In genomic region chr1:210456731-210457130, GRCh38 we compare ENCODE assay signal across 19 cellular contexts.
DNase-seq lines count a peak whose midpoint lies in the region; ATAC-seq, FAIRE-seq and TF ChIP-seq lines count a peak whose summit lies in the region.
"Had no signal": no experiment of that assay in that cellular context is flagged by ENCODE, and none has a peak within 500 bp of the region (broad histone marks: within the 10 kb centered on the region; RNA-seq: fewer than 3 reads in every experiment).

No MANE protein-coding gene starts in this region.

- RAD21 ChIA-PET in GM12878 (lab: Charles Lee; ENCODE audit: unreplicated experiment) = interaction anchor here (0.6 to 1.0 kb wide), 3 partner anchors 8 to 190 kb away, joined by 3 read pairs; no protein-coding TSS in a partner anchor

- peak; percentile 29 for ATAC-seq in GM12878
- no peak for ATAC-seq in mucosa of descending colon
- ATAC-seq in HG03354 (IDR thresholded peaks at IDR 0.05; ENCODE audit: poor library complexity, severe bottlenecking, unreplicated experiment) = no peak
- ATAC-seq: GM23338, HepG2 had no signal

- H3K9ac ChIP-seq in GM12878 (ENCODE audit: control insufficient read depth, insufficient read depth, low read length) = no peak overlapping the region

- no peak overlapping the region for H3K27ac ChIP-seq in GM12878 (ENCODE audit: control insufficient read depth, insufficient read depth)
- H3K27ac ChIP-seq in osteoblast (ENCODE audit: low read depth, low read length) = no peak overlapping the region
- H3K27ac ChIP-seq: 22Rv1 had no signal

- H3K4me1 ChIP-seq in GM12878 (ENCODE audit: control insufficient read depth, insufficient read depth, low read length) = no peaks in the 10 kb centered on the region
- H3K4me1 ChIP-seq in osteoblast (ENCODE audit: insufficient read depth, low read length) = no peaks in the 10 kb centered on the region
- H3K4me1 ChIP-seq in mucosa of descending colon (ENCODE audit: low read depth) = no peaks in the 10 kb centered on the region
- H3K4me1 ChIP-seq: Caco-2 had no signal

- SMC1A ChIA-PET in GM12878 (lab: Charles Lee; ENCODE audit: uncharacterized antibody, unreplicated experiment) = interaction anchor here (1.0 to 1.8 kb wide), 4 partner anchors 10 to 130 kb away, joined by 3 to 7 read pairs (median 4); no protein-coding TSS in a partner anchor

- H3K4me2 ChIP-seq in GM12878 (ENCODE audit: control insufficient read depth, insufficient read depth) (no peak overlapping the region), osteoblast (ENCODE audit: insufficient read depth, low read length) (no peak overlapping the region)
- H3K4me2 ChIP-seq: GM23338 had no signal

- FAIRE-seq in GM12878 (lab: Jason Lieb, UNC) = no peak
- FAIRE-seq: G401.6, GM12892, HepG2, HTR-8/SVneo had no signal

- H3K9me3 ChIP-seq in GM12878 (replicated peaks; ENCODE audit: control insufficient read depth, insufficient read depth, low read length) (no peaks in the 10 kb centered on the region), osteoblast (ENCODE audit: low read depth, low read length) (no peaks in the 10 kb centered on the region), mucosa of descending colon (no peaks in the 10 kb centered on the region)
- H3K9me3 ChIP-seq: Caco-2 had no signal

- TF ChIP-seq CTCF in GM12878 (IDR thresholded peaks at IDR 0.05 in 2 of 3, conservative IDR thresholded peaks at IDR 0.05 in 1 of 3; ENCODE audit: control insufficient read depth in 2 of 3, extremely low read depth in 1 of 3, insufficient read depth in 1 of 3, low read depth in 3 of 3, low read length in 3 of 3) (no peak), osteoblast (IDR thresholded peaks at IDR 0.05; ENCODE audit: extremely low read depth, low read depth, low read length) (no peak), mucosa of descending colon (IDR thresholded peaks at IDR 0.05) (no peak)

- BruUV-seq in GM12878 (replicated peaks; lab: Mats Ljungman, UMichigan) = no TSS peak

- intact Hi-C loops in GM12878 (cut with micrococcal nuclease; ENCODE audit: unreplicated experiment) = no loop called here
- intact Hi-C loops in mucosa of descending colon (cut with DNase I, micrococcal nuclease) = no loop called here

- in situ Hi-C loops in GM12878 (cut with MboI) = no loop called here

- TF ChIP-seq POLR2A in GM12878 (IDR thresholded peaks at IDR 0.05; ENCODE audit: low read depth, low read length) = no peak

- POLR2A ChIA-PET in GM12878 (lab: Charles Lee) = no interaction called here

- DNase-seq in DMS 273 (lab: John Stamatoyannopoulos, UW; ENCODE audit: unreplicated experiment) (peak; percentile 51), DMS 273 treated with DMSO at 0.1 percent for 48 hours (lab: John Stamatoyannopoulos, UW) (no peak), CD1c-positive myeloid dendritic cell (ENCODE audit: extremely low spot score) (peak; percentile 9), GM12878 (ENCODE audit: low read depth, low spot score) (no peak), osteoblast (ENCODE audit: insufficient read length, low spot score, missing footprints) (peak; percentile 13), mucosa of descending colon (no peak), activated gamma-delta T cell (lab: John Stamatoyannopoulos, UW) (no peak)
- DNase-seq: Caco-2; CD8-positive, alpha-beta memory T cell; DMS79; EL; H7 had no signal

- WGBS in GM12878 (ENCODE audit: insufficient coverage, insufficient replicate concordance, low lambda C conversion rate, missing lambda C conversion rate) = 19% methylated on average over 4 of the region's 4 CpGs

- no peak for TF ChIP-seq RAD21 in GM12878 (IDR thresholded peaks at IDR 0.05; ENCODE audit: insufficient read depth, low read depth, low read length)

- no peak for TF ChIP-seq EP300 in GM12878 (IDR thresholded peaks at IDR 0.05; ENCODE audit: borderline replicate concordance in 1 of 2, control insufficient read depth in 1 of 2, low read depth in 2 of 2, low read length in 2 of 2)

- H3K4me3 ChIP-seq in GM12878 (no peak overlapping the region), osteoblast (ENCODE audit: insufficient read depth, low read length) (no peak overlapping the region), mucosa of descending colon (no peak overlapping the region)
- H3K4me3 ChIP-seq: GM23338 had no signal

- H3K36me3 ChIP-seq in GM12878 (ENCODE audit: control insufficient read depth in 2 of 2, insufficient read depth in 2 of 2, low read length in 1 of 2) = no peaks in the 10 kb centered on the region
- H3K36me3 ChIP-seq in osteoblast (ENCODE audit: insufficient read depth, low read length) = no peaks in the 10 kb centered on the region
- no peaks in the 10 kb centered on the region for H3K36me3 ChIP-seq in mucosa of descending colon (ENCODE audit: low read depth)

- CTCF ChIA-PET in GM12878 (lab: Yijun Ruan, JAX) = interaction anchor here (1.2 to 2.1 kb wide), 3 partner anchors 8 to 50 kb away, joined by 3 to 10 read pairs (median 5); no protein-coding TSS in a partner anchor

- no peaks in the 10 kb centered on the region; a peak in 1 of 4 replicates for H3K27me3 ChIP-seq in GM12878 (replicated peaks in 1 of 2; ENCODE audit: control insufficient read depth in 2 of 2, insufficient read depth in 2 of 2, low read length in 1 of 2)
- no peaks in the 10 kb centered on the region for H3K27me3 ChIP-seq in osteoblast (ENCODE audit: insufficient read depth, low read length)

- H3K79me2 ChIP-seq in GM12878 (ENCODE audit: control insufficient read depth, insufficient read depth, low read length) (no peaks in the 10 kb centered on the region), osteoblast (ENCODE audit: insufficient read depth, low read length) (no peaks in the 10 kb centered on the region)

- H2AFZ ChIP-seq in GM12878 (ENCODE audit: control insufficient read depth, low read depth, low read length) (no peak overlapping the region), osteoblast (ENCODE audit: low read length) (no peak overlapping the region)
- H2AFZ ChIP-seq: GM23338 had no signal

- H4K20me1 ChIP-seq in GM12878 (ENCODE audit: control insufficient read depth, insufficient read depth) (no peaks in the 10 kb centered on the region), osteoblast (ENCODE audit: insufficient read depth, low read length) (no peaks in the 10 kb centered on the region)

TF ChIP-seq in GM12878, 131 proteins besides CTCF, POLR2A, EP300 and RAD21 (continues in another document):
- no peak for TF ChIP-seq FOXK2 (IDR thresholded peaks at IDR 0.05)
- TF ChIP-seq BMI1 (IDR thresholded peaks at IDR 0.05; ENCODE audit: borderline replicate concordance) = no peak
- no peak for TF ChIP-seq TCF7 (IDR thresholded peaks at IDR 0.05; ENCODE audit: borderline replicate concordance)
- no peak for TF ChIP-seq IRF5 (IDR thresholded peaks at IDR 0.05; ENCODE audit: borderline replicate concordance)
- no peak for TF ChIP-seq HDAC2 (IDR thresholded peaks at IDR 0.05)
- TF ChIP-seq USF2 (IDR thresholded peaks at IDR 0.05; ENCODE audit: borderline replicate concordance, low read depth, low read length) = no peak
- no peak for TF ChIP-seq SUZ12 (IDR thresholded peaks at IDR 0.05; ENCODE audit: unreplicated experiment)
- no peak for TF ChIP-seq ZNF24 (IDR thresholded peaks at IDR 0.05)
- no peak for TF ChIP-seq IKZF2 (IDR thresholded peaks at IDR 0.05)
- TF ChIP-seq CHD4 (IDR thresholded peaks at IDR 0.05) = no peak
- no peak for TF ChIP-seq E2F8 (IDR thresholded peaks at IDR 0.05; ENCODE audit: low read depth, partially characterized antibody)
- TF ChIP-seq, protein P1, sequence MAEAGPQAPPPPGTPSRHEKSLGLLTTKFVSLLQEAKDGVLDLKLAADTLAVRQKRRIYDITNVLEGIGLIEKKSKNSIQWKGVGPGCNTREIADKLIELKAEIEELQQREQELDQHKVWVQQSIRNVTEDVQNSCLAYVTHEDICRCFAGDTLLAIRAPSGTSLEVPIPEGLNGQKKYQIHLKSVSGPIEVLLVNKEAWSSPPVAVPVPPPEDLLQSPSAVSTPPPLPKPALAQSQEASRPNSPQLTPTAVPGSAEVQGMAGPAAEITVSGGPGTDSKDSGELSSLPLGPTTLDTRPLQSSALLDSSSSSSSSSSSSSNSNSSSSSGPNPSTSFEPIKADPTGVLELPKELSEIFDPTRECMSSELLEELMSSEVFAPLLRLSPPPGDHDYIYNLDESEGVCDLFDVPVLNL (IDR thresholded peaks at IDR 0.05; ENCODE audit: low read depth, low read length) = no peak

Comparison
In these comparisons a context has a peak if more than half of its experiments do, and no peak if none do; other contexts are left out.
1. DNase-seq: peak in DMS 273 (single experiment), CD1c-positive myeloid dendritic cell (single experiment) and osteoblast (single experiment); none in DMS 273 treated with DMSO at 0.1 percent for 48 hours (single experiment), GM12878 (single experiment), mucosa of descending colon (0 of 3) and activated gamma-delta T cell (single experiment).